22 cellular contexts compared by ENCODE assay signal in genomic region chr2:161044937-161045336, GRCh38.
DNase-seq lines count a peak whose midpoint lies in the region; ATAC-seq and TF ChIP-seq lines count a peak whose summit lies in the region.
"Had no signal": no experiment of that assay in that cellular context is flagged by ENCODE, and none has a peak within 500 bp of the region (broad histone marks: within the 10 kb centered on the region; RNA-seq: fewer than 3 reads in every experiment).

No MANE protein-coding gene starts in this region.

- DNase-seq in Right ventricle myocardium superior (no peak), cardiac septum (ENCODE audit: low spot score) (no peak), left ventricle myocardium superior (no peak), omental fat pad (ENCODE audit: low spot score) (no peak), iPS-NIHi7 (ENCODE audit: extremely low spot score) (no peak), dermis blood vessel endothelial cell (no peak), SIG-M5 treated with dmso at 0.1 percent for 504 hours (lab: John Stamatoyannopoulos, UW; ENCODE audit: unreplicated experiment) (no peak)
- DNase-seq: activated CD4-positive, alpha-beta T cell treated with anti-CD3 and anti-CD28 coated beads for 4 hours; activated CD8-positive, alpha-beta memory T cell treated with anti-CD3 and anti-CD28 coated beads for 24 hours; activated naive CD4-positive, alpha-beta T cell; activated T-cell treated with anti-CD3 and anti-CD28 coated beads, Interleukin-2, amount 50 U/mL, for 1 hour; AML-193; CD4-positive, alpha-beta T cell; effector CD8-positive, alpha-beta T cell; hippocampal formation; immature natural killer cell; NCI-H1105 treated with DMSO at 0.1 percent for 48 hours; NCI-H1930; NCI-H524 treated with DMSO at 0.1 percent for 48 hours; stimulated activated naive CD4-positive, alpha-beta T cell treated with Interleukin-2 at 50 U/mL for 16 hours had no signal

- no peak for TF ChIP-seq CTCF in omental fat pad (IDR thresholded peaks at IDR 0.05)

- intact Hi-C loops in Right ventricle myocardium superior (cut with DNase I) (no loop called here), cardiac septum (cut with DNase I) (no loop called here), left ventricle myocardium superior (cut with micrococcal nuclease) (no loop called here)

- ATAC-seq in Right ventricle myocardium superior (ENCODE audit: poor library complexity) (peak; percentile 93), left ventricle myocardium superior (peak; percentile 95), omental fat pad (ENCODE audit: low FRiP score) (peak; percentile 83), HG02798 (IDR thresholded peaks at IDR 0.05; ENCODE audit: poor library complexity, unreplicated experiment) (no peak)
- ATAC-seq: GM23338 had no signal
